8 cellular contexts compared by ENCODE assay signal in genomic region chr17:17237026-17237799, GRCh38. TPM values are rescaled to one million over a fixed set of nuclear protein-coding genes. Genes with fewer than 3 reads are reported as not detected.
DNase-seq lines count a peak whose midpoint lies in the region; ATAC-seq and TF ChIP-seq lines count a peak whose summit lies in the region.

Gene FLCN (minus strand): TSS chr17:17237168. CDS start chr17:17228137, 9,031 bp downstream.

- H3K4me1 ChIP-seq in psoas muscle, result peaks cover 32% of the 10 kb centered on the region
- H3K4me1 ChIP-seq in urinary bladder (ENCODE audit: insufficient read depth), result no peaks in the 10 kb centered on the region

- H3K27ac ChIP-seq in angular gyrus (ENCODE audit: low read depth, low read length), result peak within 1 kb of the TSS; percentile 100
- H3K27ac ChIP-seq in psoas muscle, result peak within 1 kb of the TSS; percentile 99
- peak within 1 kb of the TSS; percentile 89 for H3K27ac ChIP-seq in urinary bladder (ENCODE audit: low read depth)

- intact Hi-C loops in left ventricle myocardium superior (cut with micrococcal nuclease), result no loop called here
- intact Hi-C loops in psoas muscle (cut with DNase I), result no loop called here

- H3K36me3 ChIP-seq in psoas muscle (ENCODE audit: insufficient read depth in 1 of 2, low read depth in 1 of 2) (peaks cover 2 to 8% of the 10 kb centered on the region in 2 donors), urinary bladder (ENCODE audit: insufficient read depth) (no peaks in the 10 kb centered on the region)

- DNase-seq in NCI-H146 treated with DMSO at 0.1 percent for 48 hours (lab: John Stamatoyannopoulos, UW; ENCODE audit: unreplicated experiment), result peak; percentile 84
- DNase-seq in T-helper 2 cell, result peak; percentile 83 to 92 (median 87)
- peak; percentile 97 for DNase-seq in left ventricle myocardium superior
- DNase-seq in psoas muscle, result peak; percentile 94 to 96

- ATAC-seq in GM18498 (IDR thresholded peaks at IDR 0.05; ENCODE audit: unreplicated experiment) (peak; percentile 82), HG02884 (IDR thresholded peaks at IDR 0.05; ENCODE audit: unreplicated experiment) (peak; percentile 69), left ventricle myocardium superior (peak; percentile 95), psoas muscle (peak; percentile 86 to 92 (median 90))

- no peaks in the 10 kb centered on the region for H3K9me3 ChIP-seq in psoas muscle

- H3K4me3 ChIP-seq in psoas muscle (peak within 1 kb of the TSS; percentile 93), urinary bladder (ENCODE audit: low read depth, low read length) (peak within 1 kb of the TSS; percentile 89)

- H3K27me3 ChIP-seq in psoas muscle (ENCODE audit: insufficient read depth in 3 of 3, low read length in 2 of 3), result no peaks in the 10 kb centered on the region

- no peak for TF ChIP-seq CTCF in psoas muscle (IDR thresholded peaks at IDR 0.05)

- WGBS in psoas muscle, 3 donors, result 0% methylated on average over 48 to 53 of the region's 53 CpGs
- under 1% methylated on average over 53 of the region's 53 CpGs for WGBS in urinary bladder

RNA-seq across cellular contexts. Expression of gene FLCN, which starts in this region (rescaled TPM):
- total RNA-seq in left ventricle myocardium superior (63.3 TPM), psoas muscle (10 to 100 TPM; 38.7 to 79.4 (median 52.6) TPM), urinary bladder (31.3 TPM)
- polyA plus RNA-seq in psoas muscle (100 to 1,000 TPM in 1 of 3 donors, 10 to 100 TPM in 2; 42.0 to 106 (median 86.8) TPM), urinary bladder (35.9 TPM)

Comparison
In these comparisons a context has a peak if more than half of its experiments do, and no peak if none do; other contexts are left out.
1. Peak in every context shown above with its lines: DNase-seq, ATAC-seq, H3K4me3 ChIP-seq and H3K27ac ChIP-seq.